ENCODE assay signal across 1 cellular context in the genomic region with DNA sequence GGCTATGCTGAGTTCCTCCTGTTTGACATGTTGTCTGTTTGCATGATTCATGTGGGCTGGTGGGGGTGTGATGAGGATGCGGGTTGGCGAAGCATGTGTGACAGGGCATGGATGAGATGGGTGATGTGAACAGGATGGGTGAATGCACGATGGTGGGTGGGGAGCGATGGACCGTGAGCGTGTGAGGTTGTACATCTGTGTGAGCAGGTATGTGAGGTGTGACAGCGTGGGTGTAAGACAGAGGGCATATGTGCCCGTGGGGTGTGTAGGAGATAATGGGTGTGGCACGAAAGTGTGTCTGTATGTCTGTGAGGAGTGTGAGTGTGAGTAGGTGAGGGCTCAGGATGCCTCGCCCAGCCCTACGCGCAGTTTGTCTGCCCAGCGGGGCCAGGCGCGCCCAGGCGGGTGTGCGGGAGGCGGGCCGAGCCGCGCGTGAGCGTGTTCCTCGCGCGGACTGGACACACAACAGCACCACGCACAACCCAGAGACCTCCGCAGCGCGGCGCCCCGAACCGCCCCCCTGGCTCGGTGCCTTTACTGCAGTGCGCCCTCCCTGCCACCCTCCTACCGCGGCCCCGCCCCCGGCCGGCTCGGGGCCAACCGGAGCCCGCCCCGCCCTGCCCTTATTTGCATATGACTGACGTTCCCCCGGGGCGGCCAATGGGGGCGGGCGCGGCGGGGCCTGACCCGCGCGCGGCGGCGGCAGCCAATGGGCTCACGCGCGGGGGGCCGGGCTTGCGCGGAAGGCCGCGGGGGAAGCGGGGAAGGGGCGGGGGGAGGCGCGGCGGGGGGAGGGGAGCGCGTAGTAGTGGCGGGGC.
TF ChIP-seq lines count a peak whose summit lies in the region.

No MANE protein-coding gene starts in this region.

TF ChIP-seq in HepG2, 621 proteins besides CTCF, POLR2A, EP300 and RAD21 (continues in another document):
- peak; percentile 79 for TF ChIP-seq AKAP8 (CRISPR knock-in tag; IDR thresholded peaks at IDR 0.05)
- TF ChIP-seq ZNF563 (CRISPR knock-in tag; IDR thresholded peaks at IDR 0.05): 0 out of 2 replicates have a peak, but pooled peaks have one; percentile 18
- TF ChIP-seq KLF13 (CRISPR knock-in tag; IDR thresholded peaks at IDR 0.05): 0 out of 2 replicates have a peak, but pooled peaks have one; percentile 43
- no peak for TF ChIP-seq CBX1 (IDR thresholded peaks at IDR 0.05; ENCODE audit: low read depth)
- 0 out of 2 replicates have a peak, but pooled peaks have one; percentile 27 for TF ChIP-seq ZNF143 (CRISPR knock-in tag; IDR thresholded peaks at IDR 0.05)
- TF ChIP-seq ZNF883 (CRISPR knock-in tag; IDR thresholded peaks at IDR 0.05; ENCODE audit: not compliant biosample characterization): peak; percentile 49
- TF ChIP-seq, protein P1, sequence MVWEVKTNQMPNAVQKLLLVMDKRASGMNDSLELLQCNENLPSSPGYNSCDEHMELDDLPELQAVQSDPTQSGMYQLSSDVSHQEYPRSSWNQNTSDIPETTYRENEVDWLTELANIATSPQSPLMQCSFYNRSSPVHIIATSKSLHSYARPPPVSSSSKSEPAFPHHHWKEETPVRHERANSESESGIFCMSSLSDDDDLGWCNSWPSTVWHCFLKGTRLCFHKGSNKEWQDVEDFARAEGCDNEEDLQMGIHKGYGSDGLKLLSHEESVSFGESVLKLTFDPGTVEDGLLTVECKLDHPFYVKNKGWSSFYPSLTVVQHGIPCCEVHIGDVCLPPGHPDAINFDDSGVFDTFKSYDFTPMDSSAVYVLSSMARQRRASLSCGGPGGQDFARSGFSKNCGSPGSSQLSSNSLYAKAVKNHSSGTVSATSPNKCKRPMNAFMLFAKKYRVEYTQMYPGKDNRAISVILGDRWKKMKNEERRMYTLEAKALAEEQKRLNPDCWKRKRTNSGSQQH (CRISPR knock-in tag; IDR thresholded peaks at IDR 0.05; ENCODE audit: low read depth): 0 out of 2 replicates have a peak, but pooled peaks have one; percentile 17
- TF ChIP-seq ZNF598 (CRISPR knock-in tag; IDR thresholded peaks at IDR 0.05; ENCODE audit: borderline replicate concordance): 0 out of 2 replicates have a peak, but pooled peaks have one; percentile 25
- TF ChIP-seq ZNF772 (CRISPR knock-in tag; IDR thresholded peaks at IDR 0.05): peak; percentile 70; the same call in 1 of the 2 replicates
- TF ChIP-seq ZNF768 (CRISPR knock-in tag; IDR thresholded peaks at IDR 0.05): peak; percentile 26; the same call in 1 of the 2 replicates
- TF ChIP-seq, protein P2, sequence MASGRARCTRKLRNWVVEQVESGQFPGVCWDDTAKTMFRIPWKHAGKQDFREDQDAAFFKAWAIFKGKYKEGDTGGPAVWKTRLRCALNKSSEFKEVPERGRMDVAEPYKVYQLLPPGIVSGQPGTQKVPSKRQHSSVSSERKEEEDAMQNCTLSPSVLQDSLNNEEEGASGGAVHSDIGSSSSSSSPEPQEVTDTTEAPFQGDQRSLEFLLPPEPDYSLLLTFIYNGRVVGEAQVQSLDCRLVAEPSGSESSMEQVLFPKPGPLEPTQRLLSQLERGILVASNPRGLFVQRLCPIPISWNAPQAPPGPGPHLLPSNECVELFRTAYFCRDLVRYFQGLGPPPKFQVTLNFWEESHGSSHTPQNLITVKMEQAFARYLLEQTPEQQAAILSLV (CRISPR knock-in tag; IDR thresholded peaks at IDR 0.05; ENCODE audit: borderline replicate concordance): peak; percentile 69; the same call in 1 of the 2 replicates
- 0 out of 2 replicates have a peak, but pooled peaks have one; percentile 52 for TF ChIP-seq PAWR (CRISPR knock-in tag; IDR thresholded peaks at IDR 0.05; ENCODE audit: borderline replicate concordance)
- TF ChIP-seq ZNF205 (CRISPR knock-in tag; IDR thresholded peaks at IDR 0.05): no peak
- TF ChIP-seq, protein P3, sequence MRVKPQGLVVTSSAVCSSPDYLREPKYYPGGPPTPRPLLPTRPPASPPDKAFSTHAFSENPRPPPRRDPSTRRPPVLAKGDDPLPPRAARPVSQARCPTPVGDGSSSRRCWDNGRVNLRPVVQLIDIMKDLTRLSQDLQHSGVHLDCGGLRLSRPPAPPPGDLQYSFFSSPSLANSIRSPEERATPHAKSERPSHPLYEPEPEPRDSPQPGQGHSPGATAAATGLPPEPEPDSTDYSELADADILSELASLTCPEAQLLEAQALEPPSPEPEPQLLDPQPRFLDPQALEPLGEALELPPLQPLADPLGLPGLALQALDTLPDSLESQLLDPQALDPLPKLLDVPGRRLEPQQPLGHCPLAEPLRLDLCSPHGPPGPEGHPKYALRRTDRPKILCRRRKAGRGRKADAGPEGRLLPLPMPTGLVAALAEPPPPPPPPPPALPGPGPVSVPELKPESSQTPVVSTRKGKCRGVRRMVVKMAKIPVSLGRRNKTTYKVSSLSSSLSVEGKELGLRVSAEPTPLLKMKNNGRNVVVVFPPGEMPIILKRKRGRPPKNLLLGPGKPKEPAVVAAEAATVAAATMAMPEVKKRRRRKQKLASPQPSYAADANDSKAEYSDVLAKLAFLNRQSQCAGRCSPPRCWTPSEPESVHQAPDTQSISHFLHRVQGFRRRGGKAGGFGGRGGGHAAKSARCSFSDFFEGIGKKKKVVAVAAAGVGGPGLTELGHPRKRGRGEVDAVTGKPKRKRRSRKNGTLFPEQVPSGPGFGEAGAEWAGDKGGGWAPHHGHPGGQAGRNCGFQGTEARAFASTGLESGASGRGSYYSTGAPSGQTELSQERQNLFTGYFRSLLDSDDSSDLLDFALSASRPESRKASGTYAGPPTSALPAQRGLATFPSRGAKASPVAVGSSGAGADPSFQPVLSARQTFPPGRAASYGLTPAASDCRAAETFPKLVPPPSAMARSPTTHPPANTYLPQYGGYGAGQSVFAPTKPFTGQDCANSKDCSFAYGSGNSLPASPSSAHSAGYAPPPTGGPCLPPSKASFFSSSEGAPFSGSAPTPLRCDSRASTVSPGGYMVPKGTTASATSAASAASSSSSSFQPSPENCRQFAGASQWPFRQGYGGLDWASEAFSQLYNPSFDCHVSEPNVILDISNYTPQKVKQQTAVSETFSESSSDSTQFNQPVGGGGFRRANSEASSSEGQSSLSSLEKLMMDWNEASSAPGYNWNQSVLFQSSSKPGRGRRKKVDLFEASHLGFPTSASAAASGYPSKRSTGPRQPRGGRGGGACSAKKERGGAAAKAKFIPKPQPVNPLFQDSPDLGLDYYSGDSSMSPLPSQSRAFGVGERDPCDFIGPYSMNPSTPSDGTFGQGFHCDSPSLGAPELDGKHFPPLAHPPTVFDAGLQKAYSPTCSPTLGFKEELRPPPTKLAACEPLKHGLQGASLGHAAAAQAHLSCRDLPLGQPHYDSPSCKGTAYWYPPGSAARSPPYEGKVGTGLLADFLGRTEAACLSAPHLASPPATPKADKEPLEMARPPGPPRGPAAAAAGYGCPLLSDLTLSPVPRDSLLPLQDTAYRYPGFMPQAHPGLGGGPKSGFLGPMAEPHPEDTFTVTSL (CRISPR knock-in tag; IDR thresholded peaks at IDR 0.05; ENCODE audit: borderline replicate concordance): 0 out of 2 replicates have a peak, but pooled peaks have one; percentile 23
- TF ChIP-seq ZNF331 (CRISPR knock-in tag; IDR thresholded peaks at IDR 0.05): peak; percentile 10; the same call in 1 of the 2 replicates
- TF ChIP-seq MIXL1 (CRISPR knock-in tag; IDR thresholded peaks at IDR 0.05): no peak
- TF ChIP-seq SSRP1 (CRISPR knock-in tag; IDR thresholded peaks at IDR 0.05): no peak
- no peak for TF ChIP-seq PAF1 (CRISPR knock-in tag; IDR thresholded peaks at IDR 0.05)
- TF ChIP-seq, protein P4, sequence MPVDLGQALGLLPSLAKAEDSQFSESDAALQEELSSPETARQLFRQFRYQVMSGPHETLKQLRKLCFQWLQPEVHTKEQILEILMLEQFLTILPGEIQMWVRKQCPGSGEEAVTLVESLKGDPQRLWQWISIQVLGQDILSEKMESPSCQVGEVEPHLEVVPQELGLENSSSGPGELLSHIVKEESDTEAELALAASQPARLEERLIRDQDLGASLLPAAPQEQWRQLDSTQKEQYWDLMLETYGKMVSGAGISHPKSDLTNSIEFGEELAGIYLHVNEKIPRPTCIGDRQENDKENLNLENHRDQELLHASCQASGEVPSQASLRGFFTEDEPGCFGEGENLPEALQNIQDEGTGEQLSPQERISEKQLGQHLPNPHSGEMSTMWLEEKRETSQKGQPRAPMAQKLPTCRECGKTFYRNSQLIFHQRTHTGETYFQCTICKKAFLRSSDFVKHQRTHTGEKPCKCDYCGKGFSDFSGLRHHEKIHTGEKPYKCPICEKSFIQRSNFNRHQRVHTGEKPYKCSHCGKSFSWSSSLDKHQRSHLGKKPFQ (CRISPR knock-in tag; IDR thresholded peaks at IDR 0.05; ENCODE audit: insufficient replicate concordance): no peak
- peak; percentile 44; the same call in 1 of the 2 replicates for TF ChIP-seq ZBTB20 (CRISPR knock-in tag; IDR thresholded peaks at IDR 0.05; ENCODE audit: borderline replicate concordance, low read depth)
- no peak for TF ChIP-seq ZNF232 (CRISPR knock-in tag; IDR thresholded peaks at IDR 0.05; ENCODE audit: borderline replicate concordance)
- no peak for TF ChIP-seq ZNF577 (CRISPR knock-in tag; IDR thresholded peaks at IDR 0.05; ENCODE audit: borderline replicate concordance, low read depth)
- no peak for TF ChIP-seq MTA3 (CRISPR knock-in tag; IDR thresholded peaks at IDR 0.05)
- TF ChIP-seq RBM39 (IDR thresholded peaks at IDR 0.05; ENCODE audit: low read depth, low read length, poor library complexity, severe bottlenecking): no peak
- peak; percentile 79; the same call in 1 of the 2 replicates for TF ChIP-seq NRL (CRISPR knock-in tag; IDR thresholded peaks at IDR 0.05; ENCODE audit: borderline replicate concordance)
- peak; percentile 61; the same call in 1 of the 2 replicates for TF ChIP-seq ZBTB7B (CRISPR knock-in tag; IDR thresholded peaks at IDR 0.05)
- 0 out of 2 replicates have a peak, but pooled peaks have one; percentile 22 for TF ChIP-seq PAX8 (CRISPR knock-in tag; IDR thresholded peaks at IDR 0.05; ENCODE audit: borderline replicate concordance)
- 0 out of 2 replicates have a peak, but pooled peaks have one; percentile 33 for TF ChIP-seq HES4 (CRISPR knock-in tag; IDR thresholded peaks at IDR 0.05; ENCODE audit: borderline replicate concordance)
- TF ChIP-seq, protein P5, sequence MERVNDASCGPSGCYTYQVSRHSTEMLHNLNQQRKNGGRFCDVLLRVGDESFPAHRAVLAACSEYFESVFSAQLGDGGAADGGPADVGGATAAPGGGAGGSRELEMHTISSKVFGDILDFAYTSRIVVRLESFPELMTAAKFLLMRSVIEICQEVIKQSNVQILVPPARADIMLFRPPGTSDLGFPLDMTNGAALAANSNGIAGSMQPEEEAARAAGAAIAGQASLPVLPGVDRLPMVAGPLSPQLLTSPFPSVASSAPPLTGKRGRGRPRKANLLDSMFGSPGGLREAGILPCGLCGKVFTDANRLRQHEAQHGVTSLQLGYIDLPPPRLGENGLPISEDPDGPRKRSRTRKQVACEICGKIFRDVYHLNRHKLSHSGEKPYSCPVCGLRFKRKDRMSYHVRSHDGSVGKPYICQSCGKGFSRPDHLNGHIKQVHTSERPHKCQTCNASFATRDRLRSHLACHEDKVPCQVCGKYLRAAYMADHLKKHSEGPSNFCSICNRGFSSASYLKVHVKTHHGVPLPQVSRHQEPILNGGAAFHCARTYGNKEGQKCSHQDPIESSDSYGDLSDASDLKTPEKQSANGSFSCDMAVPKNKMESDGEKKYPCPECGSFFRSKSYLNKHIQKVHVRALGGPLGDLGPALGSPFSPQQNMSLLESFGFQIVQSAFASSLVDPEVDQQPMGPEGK (CRISPR knock-in tag; IDR thresholded peaks at IDR 0.05): peak; percentile 43
- 0 out of 2 replicates have a peak, but pooled peaks have one; percentile 53 for TF ChIP-seq ZNF678 (CRISPR knock-in tag; IDR thresholded peaks at IDR 0.05)
- TF ChIP-seq, protein P6, sequence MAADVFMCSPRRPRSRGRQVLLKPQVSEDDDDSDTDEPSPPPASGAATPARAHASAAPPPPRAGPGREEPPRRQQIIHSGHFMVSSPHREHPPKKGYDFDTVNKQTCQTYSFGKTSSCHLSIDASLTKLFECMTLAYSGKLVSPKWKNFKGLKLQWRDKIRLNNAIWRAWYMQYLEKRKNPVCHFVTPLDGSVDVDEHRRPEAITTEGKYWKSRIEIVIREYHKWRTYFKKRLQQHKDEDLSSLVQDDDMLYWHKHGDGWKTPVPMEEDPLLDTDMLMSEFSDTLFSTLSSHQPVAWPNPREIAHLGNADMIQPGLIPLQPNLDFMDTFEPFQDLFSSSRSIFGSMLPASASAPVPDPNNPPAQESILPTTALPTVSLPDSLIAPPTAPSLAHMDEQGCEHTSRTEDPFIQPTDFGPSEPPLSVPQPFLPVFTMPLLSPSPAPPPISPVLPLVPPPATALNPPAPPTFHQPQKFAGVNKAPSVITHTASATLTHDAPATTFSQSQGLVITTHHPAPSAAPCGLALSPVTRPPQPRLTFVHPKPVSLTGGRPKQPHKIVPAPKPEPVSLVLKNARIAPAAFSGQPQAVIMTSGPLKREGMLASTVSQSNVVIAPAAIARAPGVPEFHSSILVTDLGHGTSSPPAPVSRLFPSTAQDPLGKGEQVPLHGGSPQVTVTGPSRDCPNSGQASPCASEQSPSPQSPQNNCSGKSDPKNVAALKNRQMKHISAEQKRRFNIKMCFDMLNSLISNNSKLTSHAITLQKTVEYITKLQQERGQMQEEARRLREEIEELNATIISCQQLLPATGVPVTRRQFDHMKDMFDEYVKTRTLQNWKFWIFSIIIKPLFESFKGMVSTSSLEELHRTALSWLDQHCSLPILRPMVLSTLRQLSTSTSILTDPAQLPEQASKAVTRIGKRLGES (CRISPR knock-in tag; IDR thresholded peaks at IDR 0.05; ENCODE audit: borderline replicate concordance): no peak
- 0 out of 2 replicates have a peak, but pooled peaks have one; percentile 21 for TF ChIP-seq NFKB2 (CRISPR knock-in tag; IDR thresholded peaks at IDR 0.05; ENCODE audit: borderline replicate concordance)
- TF ChIP-seq POLR2G (IDR thresholded peaks at IDR 0.05; ENCODE audit: low read depth, low read length): peak; percentile 60
- TF ChIP-seq, protein P7, sequence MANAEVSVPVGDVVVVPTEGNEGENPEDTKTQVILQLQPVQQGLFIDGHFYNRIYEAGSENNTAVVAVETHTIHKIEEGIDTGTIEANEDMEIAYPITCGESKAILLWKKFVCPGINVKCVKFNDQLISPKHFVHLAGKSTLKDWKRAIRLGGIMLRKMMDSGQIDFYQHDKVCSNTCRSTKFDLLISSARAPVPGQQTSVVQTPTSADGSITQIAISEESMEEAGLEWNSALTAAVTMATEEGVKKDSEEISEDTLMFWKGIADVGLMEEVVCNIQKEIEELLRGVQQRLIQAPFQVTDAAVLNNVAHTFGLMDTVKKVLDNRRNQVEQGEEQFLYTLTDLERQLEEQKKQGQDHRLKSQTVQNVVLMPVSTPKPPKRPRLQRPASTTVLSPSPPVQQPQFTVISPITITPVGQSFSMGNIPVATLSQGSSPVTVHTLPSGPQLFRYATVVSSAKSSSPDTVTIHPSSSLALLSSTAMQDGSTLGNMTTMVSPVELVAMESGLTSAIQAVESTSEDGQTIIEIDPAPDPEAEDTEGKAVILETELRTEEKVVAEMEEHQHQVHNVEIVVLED (CRISPR knock-in tag; IDR thresholded peaks at IDR 0.05; ENCODE audit: borderline replicate concordance): no peak
- TF ChIP-seq AGO2 (optimal IDR thresholded peaks at IDR 0.05; ENCODE audit: low read depth, low read length): peak; percentile 82
- peak; percentile 86; the same call in 1 of the 2 replicates for TF ChIP-seq MEIS1 (CRISPR knock-in tag; IDR thresholded peaks at IDR 0.05; ENCODE audit: borderline replicate concordance)
- TF ChIP-seq NFYC (CRISPR knock-in tag; IDR thresholded peaks at IDR 0.05): peak; percentile 62
- TF ChIP-seq TAF1 (CRISPR knock-in tag; IDR thresholded peaks at IDR 0.05): peak; percentile 61; the same call in 1 of the 2 replicates
- TF ChIP-seq, protein P8, sequence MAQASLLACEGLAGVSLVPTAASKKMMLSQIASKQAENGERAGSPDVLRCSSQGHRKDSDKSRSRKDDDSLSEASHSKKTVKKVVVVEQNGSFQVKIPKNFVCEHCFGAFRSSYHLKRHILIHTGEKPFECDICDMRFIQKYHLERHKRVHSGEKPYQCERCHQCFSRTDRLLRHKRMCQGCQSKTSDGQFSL (CRISPR knock-in tag; IDR thresholded peaks at IDR 0.05): no peak
